In the genomic region with DNA sequence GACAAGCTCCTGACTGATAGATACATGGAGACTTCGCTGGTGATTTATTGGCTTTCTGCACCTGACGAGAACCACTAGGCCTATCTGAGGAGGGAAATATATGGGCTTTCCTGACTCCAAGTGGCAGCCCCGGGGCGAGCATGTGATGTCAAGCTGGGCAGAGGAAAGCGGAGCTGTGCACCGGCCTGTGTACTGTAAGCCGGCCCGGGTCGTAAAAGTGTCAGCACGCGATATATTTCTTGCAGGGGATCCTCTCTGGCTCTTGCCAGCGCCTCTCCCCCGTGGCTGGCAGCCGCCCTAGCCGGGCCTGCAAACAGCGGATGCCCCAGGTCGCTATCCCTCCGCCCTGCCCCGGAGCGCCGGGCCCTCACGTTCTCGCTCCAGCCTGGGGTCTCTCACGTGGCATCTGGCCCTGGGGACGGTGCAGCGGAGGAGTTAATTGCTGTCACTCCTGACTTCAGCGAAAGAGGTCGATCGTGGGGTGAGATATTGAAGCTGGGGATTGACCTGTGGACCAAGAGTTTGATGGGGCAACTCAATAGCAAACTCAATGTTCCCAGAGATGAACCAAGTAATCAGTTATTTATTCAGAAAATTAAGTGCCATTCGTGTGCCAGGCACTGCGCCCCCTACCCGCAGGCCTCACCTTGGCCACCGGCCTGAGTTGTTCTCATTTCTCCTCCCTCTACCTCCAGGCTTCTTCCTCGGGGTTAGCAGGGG, we compare ENCODE assay signal across 8 cellular contexts. TPM values are rescaled to one million over a fixed set of nuclear protein-coding genes. Genes with fewer than 3 reads are reported as not detected.
DNase-seq lines count a peak whose midpoint lies in the region; ATAC-seq and TF ChIP-seq lines count a peak whose summit lies in the region.

No MANE protein-coding gene starts in this region.

- POLR2A ChIA-PET in naive thymus-derived CD8-positive, alpha-beta T cell (lab: Charles Lee) = no interaction called here

- peak overlapping the region; percentile 78 to 95 (median 88) for H3K4me3 Mint-ChIP-seq in naive thymus-derived CD8-positive, alpha-beta T cell
- peak overlapping the region; percentile 87 for H3K4me3 Mint-ChIP-seq in type B pancreatic cell

- no peaks in the 10 kb centered on the region for H3K36me3 ChIP-seq in fibroblast of lung (ENCODE audit: control insufficient read depth, insufficient read depth, low read length)

- H3K4me2 ChIP-seq in fibroblast of lung (ENCODE audit: extremely low read depth, insufficient read depth, low read length) = peak overlapping the region; percentile 58

- peak overlapping the region in 3 of 4 experiments; percentile 5 to 53 (median 43) for H3K4me3 ChIP-seq in fibroblast of lung (replicated peaks in 1 of 4; ENCODE audit: control extremely low read depth in 1 of 4, insufficient read depth in 1 of 4, low read depth in 3 of 4, low read length in 4 of 4)

- H3K27ac ChIP-seq in fibroblast of lung (ENCODE audit: insufficient read depth, low read length) = no peak overlapping the region

- no peaks in the 10 kb centered on the region for H4K20me1 ChIP-seq in fibroblast of lung (ENCODE audit: control insufficient read depth, extremely low read depth, insufficient read depth, low read length)

- peak overlapping the region in 5 of 10 donors; percentile 9 to 75 (median 32) for H3K27ac Mint-ChIP-seq in naive thymus-derived CD8-positive, alpha-beta T cell
- H3K27ac Mint-ChIP-seq in type B pancreatic cell = no peak overlapping the region

- DNase-seq in GM04504 (ENCODE audit: low read depth) (peak; percentile 51), NCI-H1092 treated with DMSO at 0.1 percent for 48 hours (lab: John Stamatoyannopoulos, UW) (peak; percentile 62), fibroblast of lung (ENCODE audit: low read depth in 2 of 2) (peak; percentile 17 to 18), type B pancreatic cell (ENCODE audit: extremely low spot score, unreplicated experiment) (peak; percentile 70)
- DNase-seq in activated CD8-positive, alpha-beta memory T cell treated with anti-CD3 and anti-CD28 coated beads for 24 hours = peak; percentile 68
- DNase-seq in naive thymus-derived CD8-positive, alpha-beta T cell = peak in 5 of 10 donors; percentile 10 to 32 (median 19)

- ATAC-seq in naive thymus-derived CD8-positive, alpha-beta T cell = peak; percentile 66 to 71
- no peak for ATAC-seq in GM19035 (IDR thresholded peaks at IDR 0.05; ENCODE audit: unreplicated experiment)
- ATAC-seq in GM21723 (IDR thresholded peaks at IDR 0.05; ENCODE audit: unreplicated experiment) = no peak

- H3K9me3 Mint-ChIP-seq in naive thymus-derived CD8-positive, alpha-beta T cell = no peaks in the 10 kb centered on the region
- H3K9me3 Mint-ChIP-seq in type B pancreatic cell = no peaks in the 10 kb centered on the region

- no peaks in the 10 kb centered on the region for H3K4me1 ChIP-seq in fibroblast of lung (ENCODE audit: control insufficient read depth, extremely low read depth, insufficient read depth, low read length)

- no peaks in the 10 kb centered on the region for H3K79me2 ChIP-seq in fibroblast of lung (ENCODE audit: control insufficient read depth, insufficient read depth, low read length)

- peaks cover 5 to 40% (median 10%) of the 10 kb centered on the region in 5 donors for H3K27me3 Mint-ChIP-seq in naive thymus-derived CD8-positive, alpha-beta T cell
- peaks cover 3% of the 10 kb centered on the region for H3K27me3 Mint-ChIP-seq in type B pancreatic cell

- no peak overlapping the region for H3K9ac ChIP-seq in fibroblast of lung (ENCODE audit: insufficient read depth, low read length)

- peaks cover 7 to 24% (median 13%) of the 10 kb centered on the region in 4 donors for H3K4me1 Mint-ChIP-seq in naive thymus-derived CD8-positive, alpha-beta T cell
- peaks cover 18% of the 10 kb centered on the region for H3K4me1 Mint-ChIP-seq in type B pancreatic cell (ENCODE audit: unreplicated experiment)

- TF ChIP-seq CTCF in fibroblast of lung (conservative IDR thresholded peaks at IDR 0.05 in 1 of 2, IDR thresholded peaks at IDR 0.05 in 1 of 2; ENCODE audit: low read depth in 1 of 2, low read length in 2 of 2) = peak; percentile 17 to 48
- peak; percentile 73 for TF ChIP-seq CTCF in type B pancreatic cell (conservative IDR thresholded peaks at IDR 0.05)

- no peaks in the 10 kb centered on the region for H3K36me3 Mint-ChIP-seq in naive thymus-derived CD8-positive, alpha-beta T cell
- no peaks in the 10 kb centered on the region for H3K36me3 Mint-ChIP-seq in type B pancreatic cell

- no peaks in the 10 kb centered on the region for H3K9me3 ChIP-seq in fibroblast of lung (ENCODE audit: control insufficient read depth, insufficient read depth, low read depth, low read length)

- H2AFZ ChIP-seq in fibroblast of lung (ENCODE audit: low read length) = peak overlapping the region; percentile 23

- peaks cover 3% of the 10 kb centered on the region for H3K27me3 ChIP-seq in fibroblast of lung (ENCODE audit: control insufficient read depth, insufficient read depth, low read length)

RNA-seq across cellular contexts. Expression of a gene that starts 41.0 kb away (rescaled TPM):
- not detected in 2 replicates for total RNA-seq in fibroblast of lung
- polyA plus RNA-seq in fibroblast of lung = not detected in 2 replicates
- not detected in 2 replicates for polyA plus RNA-seq in fibroblast of lung (2012)
- not detected in 2 replicates for polyA minus RNA-seq in fibroblast of lung (ENCODE audit: low replicate concordance)
- not detected for total RNA-seq in naive thymus-derived CD8-positive, alpha-beta T cell
- not detected for polyA plus RNA-seq in naive thymus-derived CD8-positive, alpha-beta T cell
- 0.27 and 0.29 TPM in 2 replicates for total RNA-seq in type B pancreatic cell (ENCODE audit: low replicate concordance)

Comparison
In these comparisons a context has a peak if more than half of its experiments do, and no peak if none do; other contexts are left out.
1. ATAC-seq: peak in naive thymus-derived CD8-positive, alpha-beta T cell (2 of 2); none in GM19035 (single experiment) and GM21723 (single experiment).